Comparison of ENCODE assay signal across 1 cellular context in the genomic region with DNA sequence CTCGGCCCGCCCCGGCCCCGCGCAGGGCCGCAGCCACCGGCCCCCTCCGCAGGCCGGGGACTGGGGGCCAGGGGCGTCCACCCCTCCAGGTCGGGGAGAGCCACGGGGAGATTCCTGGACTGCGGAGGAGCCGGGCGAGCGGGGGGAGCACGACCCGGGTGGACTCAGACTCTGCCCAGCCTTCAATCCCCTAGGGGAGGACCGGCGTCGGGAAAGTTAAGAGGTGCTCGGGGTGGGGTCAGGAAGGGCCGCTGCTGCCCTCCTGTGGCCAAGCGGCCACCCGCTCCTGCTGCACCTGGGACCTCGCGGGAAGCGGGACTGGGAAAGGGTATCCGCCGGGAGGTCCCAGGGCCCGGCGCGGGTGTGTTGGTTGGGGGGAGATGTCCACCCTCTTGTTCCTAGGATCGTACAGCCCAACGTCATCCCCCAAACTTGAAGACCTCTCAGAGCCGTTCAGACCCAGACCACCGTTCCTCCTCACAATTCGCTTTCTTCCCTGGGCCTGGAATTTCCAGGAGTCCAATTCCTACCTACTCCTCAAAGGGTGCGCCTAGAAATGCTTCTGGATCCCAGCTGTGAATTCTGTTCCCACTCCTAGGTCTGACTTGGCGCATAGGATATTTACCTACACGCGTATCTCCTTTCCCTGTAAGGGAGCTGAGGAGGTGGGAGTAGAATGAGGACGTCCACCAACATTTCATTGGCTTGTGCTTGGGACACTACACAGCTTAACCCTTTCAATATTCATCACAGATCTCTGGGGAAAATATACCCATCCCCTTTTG.
A peak's percentile ranks its signal among the peaks of the same experiment; 100 is the strongest.
TF ChIP-seq lines count a peak whose summit lies in the region.

No MANE protein-coding gene starts in this region.

TF ChIP-seq in HepG2, 621 proteins besides CTCF, POLR2A, EP300 and RAD21 (continued from another document and continues in another):
- TF ChIP-seq, protein P1, sequence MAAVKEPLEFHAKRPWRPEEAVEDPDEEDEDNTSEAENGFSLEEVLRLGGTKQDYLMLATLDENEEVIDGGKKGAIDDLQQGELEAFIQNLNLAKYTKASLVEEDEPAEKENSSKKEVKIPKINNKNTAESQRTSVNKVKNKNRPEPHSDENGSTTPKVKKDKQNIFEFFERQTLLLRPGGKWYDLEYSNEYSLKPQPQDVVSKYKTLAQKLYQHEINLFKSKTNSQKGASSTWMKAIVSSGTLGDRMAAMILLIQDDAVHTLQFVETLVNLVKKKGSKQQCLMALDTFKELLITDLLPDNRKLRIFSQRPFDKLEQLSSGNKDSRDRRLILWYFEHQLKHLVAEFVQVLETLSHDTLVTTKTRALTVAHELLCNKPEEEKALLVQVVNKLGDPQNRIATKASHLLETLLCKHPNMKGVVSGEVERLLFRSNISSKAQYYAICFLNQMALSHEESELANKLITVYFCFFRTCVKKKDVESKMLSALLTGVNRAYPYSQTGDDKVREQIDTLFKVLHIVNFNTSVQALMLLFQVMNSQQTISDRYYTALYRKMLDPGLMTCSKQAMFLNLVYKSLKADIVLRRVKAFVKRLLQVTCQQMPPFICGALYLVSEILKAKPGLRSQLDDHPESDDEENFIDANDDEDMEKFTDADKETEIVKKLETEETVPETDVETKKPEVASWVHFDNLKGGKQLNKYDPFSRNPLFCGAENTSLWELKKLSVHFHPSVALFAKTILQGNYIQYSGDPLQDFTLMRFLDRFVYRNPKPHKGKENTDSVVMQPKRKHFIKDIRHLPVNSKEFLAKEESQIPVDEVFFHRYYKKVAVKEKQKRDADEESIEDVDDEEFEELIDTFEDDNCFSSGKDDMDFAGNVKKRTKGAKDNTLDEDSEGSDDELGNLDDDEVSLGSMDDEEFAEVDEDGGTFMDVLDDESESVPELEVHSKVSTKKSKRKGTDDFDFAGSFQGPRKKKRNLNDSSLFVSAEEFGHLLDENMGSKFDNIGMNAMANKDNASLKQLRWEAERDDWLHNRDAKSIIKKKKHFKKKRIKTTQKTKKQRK (IDR thresholded peaks at IDR 0.05; ENCODE audit: low read length), result no peak
- no peak; the same call in 1 of the 2 replicates for TF ChIP-seq ETV5 (CRISPR knock-in tag; IDR thresholded peaks at IDR 0.05; ENCODE audit: borderline replicate concordance)
- peak; percentile 49 for TF ChIP-seq ISL2 (CRISPR knock-in tag; IDR thresholded peaks at IDR 0.05)
- TF ChIP-seq, protein P2, sequence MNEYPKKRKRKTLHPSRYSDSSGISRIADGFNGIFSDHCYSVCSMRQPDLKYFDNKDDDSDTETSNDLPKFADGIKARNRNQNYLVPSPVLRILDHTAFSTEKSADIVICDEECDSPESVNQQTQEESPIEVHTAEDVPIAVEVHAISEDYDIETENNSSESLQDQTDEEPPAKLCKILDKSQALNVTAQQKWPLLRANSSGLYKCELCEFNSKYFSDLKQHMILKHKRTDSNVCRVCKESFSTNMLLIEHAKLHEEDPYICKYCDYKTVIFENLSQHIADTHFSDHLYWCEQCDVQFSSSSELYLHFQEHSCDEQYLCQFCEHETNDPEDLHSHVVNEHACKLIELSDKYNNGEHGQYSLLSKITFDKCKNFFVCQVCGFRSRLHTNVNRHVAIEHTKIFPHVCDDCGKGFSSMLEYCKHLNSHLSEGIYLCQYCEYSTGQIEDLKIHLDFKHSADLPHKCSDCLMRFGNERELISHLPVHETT (CRISPR knock-in tag; conservative IDR thresholded peaks at IDR 0.05), result peak; percentile 23; the same call in 1 of the 2 replicates
- no peak for TF ChIP-seq RELA (CRISPR knock-in tag; IDR thresholded peaks at IDR 0.05)
- TF ChIP-seq, protein P3, sequence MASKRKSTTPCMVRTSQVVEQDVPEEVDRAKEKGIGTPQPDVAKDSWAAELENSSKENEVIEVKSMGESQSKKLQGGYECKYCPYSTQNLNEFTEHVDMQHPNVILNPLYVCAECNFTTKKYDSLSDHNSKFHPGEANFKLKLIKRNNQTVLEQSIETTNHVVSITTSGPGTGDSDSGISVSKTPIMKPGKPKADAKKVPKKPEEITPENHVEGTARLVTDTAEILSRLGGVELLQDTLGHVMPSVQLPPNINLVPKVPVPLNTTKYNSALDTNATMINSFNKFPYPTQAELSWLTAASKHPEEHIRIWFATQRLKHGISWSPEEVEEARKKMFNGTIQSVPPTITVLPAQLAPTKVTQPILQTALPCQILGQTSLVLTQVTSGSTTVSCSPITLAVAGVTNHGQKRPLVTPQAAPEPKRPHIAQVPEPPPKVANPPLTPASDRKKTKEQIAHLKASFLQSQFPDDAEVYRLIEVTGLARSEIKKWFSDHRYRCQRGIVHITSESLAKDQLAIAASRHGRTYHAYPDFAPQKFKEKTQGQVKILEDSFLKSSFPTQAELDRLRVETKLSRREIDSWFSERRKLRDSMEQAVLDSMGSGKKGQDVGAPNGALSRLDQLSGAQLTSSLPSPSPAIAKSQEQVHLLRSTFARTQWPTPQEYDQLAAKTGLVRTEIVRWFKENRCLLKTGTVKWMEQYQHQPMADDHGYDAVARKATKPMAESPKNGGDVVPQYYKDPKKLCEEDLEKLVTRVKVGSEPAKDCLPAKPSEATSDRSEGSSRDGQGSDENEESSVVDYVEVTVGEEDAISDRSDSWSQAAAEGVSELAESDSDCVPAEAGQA (IDR thresholded peaks at IDR 0.05; ENCODE audit: low read depth), result no peak
- TF ChIP-seq, protein P3 (CRISPR knock-in tag; IDR thresholded peaks at IDR 0.05; ENCODE audit: borderline replicate concordance), result no peak
- TF ChIP-seq ASH2L (IDR thresholded peaks at IDR 0.05; ENCODE audit: insufficient read length, low read depth, low read length), result peak; percentile 47
- TF ChIP-seq ZNF547 (CRISPR knock-in tag; IDR thresholded peaks at IDR 0.05), result peak; percentile 1; the same call in 1 of the 2 replicates
- TF ChIP-seq ZNF3 (CRISPR knock-in tag; IDR thresholded peaks at IDR 0.05), result no peak
- TF ChIP-seq NAIF1 (CRISPR knock-in tag; IDR thresholded peaks at IDR 0.05; ENCODE audit: borderline replicate concordance), result 0 out of 2 replicates have a peak, but pooled peaks have one; percentile 55
- 0 out of 2 replicates have a peak, but pooled peaks have one; percentile 27 for TF ChIP-seq ZNF713 (CRISPR knock-in tag; IDR thresholded peaks at IDR 0.05)
- TF ChIP-seq, protein P4, sequence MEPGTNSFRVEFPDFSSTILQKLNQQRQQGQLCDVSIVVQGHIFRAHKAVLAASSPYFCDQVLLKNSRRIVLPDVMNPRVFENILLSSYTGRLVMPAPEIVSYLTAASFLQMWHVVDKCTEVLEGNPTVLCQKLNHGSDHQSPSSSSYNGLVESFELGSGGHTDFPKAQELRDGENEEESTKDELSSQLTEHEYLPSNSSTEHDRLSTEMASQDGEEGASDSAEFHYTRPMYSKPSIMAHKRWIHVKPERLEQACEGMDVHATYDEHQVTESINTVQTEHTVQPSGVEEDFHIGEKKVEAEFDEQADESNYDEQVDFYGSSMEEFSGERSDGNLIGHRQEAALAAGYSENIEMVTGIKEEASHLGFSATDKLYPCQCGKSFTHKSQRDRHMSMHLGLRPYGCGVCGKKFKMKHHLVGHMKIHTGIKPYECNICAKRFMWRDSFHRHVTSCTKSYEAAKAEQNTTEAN (CRISPR knock-in tag; conservative IDR thresholded peaks at IDR 0.05), result 0 out of 2 replicates have a peak, but pooled peaks have one; percentile 32
- peak in 1 of 2 experiments; percentile 57; a peak in 1 of 4 replicates for TF ChIP-seq KLF16 (CRISPR knock-in tag; IDR thresholded peaks at IDR 0.05)
- TF ChIP-seq ZNF768 (CRISPR knock-in tag; IDR thresholded peaks at IDR 0.05), result no peak
- TF ChIP-seq MED1 (CRISPR knock-in tag; IDR thresholded peaks at IDR 0.05), result peak; percentile 65
- no peak for TF ChIP-seq SMARCE1 (IDR thresholded peaks at IDR 0.05; ENCODE audit: borderline replicate concordance)
- no peak for TF ChIP-seq ZNF709 (CRISPR knock-in tag; IDR thresholded peaks at IDR 0.05)
- TF ChIP-seq, protein P5, sequence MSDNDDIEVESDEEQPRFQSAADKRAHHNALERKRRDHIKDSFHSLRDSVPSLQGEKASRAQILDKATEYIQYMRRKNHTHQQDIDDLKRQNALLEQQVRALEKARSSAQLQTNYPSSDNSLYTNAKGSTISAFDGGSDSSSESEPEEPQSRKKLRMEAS (IDR thresholded peaks at IDR 0.05), result peak; percentile 58
- TF ChIP-seq KLF15 (CRISPR knock-in tag; IDR thresholded peaks at IDR 0.05; ENCODE audit: borderline replicate concordance), result no peak
- 0 out of 2 replicates have a peak, but pooled peaks have one; percentile 32 for TF ChIP-seq KMT2A (CRISPR knock-in tag; IDR thresholded peaks at IDR 0.05)
- 0 out of 2 replicates have a peak, but pooled peaks have one; percentile 19 for TF ChIP-seq RNF2 (conservative IDR thresholded peaks at IDR 0.05; ENCODE audit: low read depth)
- TF ChIP-seq GABPA (IDR thresholded peaks at IDR 0.05; ENCODE audit: low read depth, low read length), result no peak
- no peak for TF ChIP-seq GABPA (CRISPR knock-in tag; IDR thresholded peaks at IDR 0.05; ENCODE audit: low read depth)
- 0 out of 2 replicates have a peak, but pooled peaks have one; percentile 89 for TF ChIP-seq ZFP90 (CRISPR knock-in tag; IDR thresholded peaks at IDR 0.05; ENCODE audit: borderline replicate concordance)
- TF ChIP-seq RBAK (CRISPR knock-in tag; IDR thresholded peaks at IDR 0.05), result no peak
- TF ChIP-seq, protein P6, sequence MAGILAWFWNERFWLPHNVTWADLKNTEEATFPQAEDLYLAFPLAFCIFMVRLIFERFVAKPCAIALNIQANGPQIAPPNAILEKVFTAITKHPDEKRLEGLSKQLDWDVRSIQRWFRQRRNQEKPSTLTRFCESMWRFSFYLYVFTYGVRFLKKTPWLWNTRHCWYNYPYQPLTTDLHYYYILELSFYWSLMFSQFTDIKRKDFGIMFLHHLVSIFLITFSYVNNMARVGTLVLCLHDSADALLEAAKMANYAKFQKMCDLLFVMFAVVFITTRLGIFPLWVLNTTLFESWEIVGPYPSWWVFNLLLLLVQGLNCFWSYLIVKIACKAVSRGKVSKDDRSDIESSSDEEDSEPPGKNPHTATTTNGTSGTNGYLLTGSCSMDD (CRISPR knock-in tag; IDR thresholded peaks at IDR 0.05), result no peak
- TF ChIP-seq, protein P7, sequence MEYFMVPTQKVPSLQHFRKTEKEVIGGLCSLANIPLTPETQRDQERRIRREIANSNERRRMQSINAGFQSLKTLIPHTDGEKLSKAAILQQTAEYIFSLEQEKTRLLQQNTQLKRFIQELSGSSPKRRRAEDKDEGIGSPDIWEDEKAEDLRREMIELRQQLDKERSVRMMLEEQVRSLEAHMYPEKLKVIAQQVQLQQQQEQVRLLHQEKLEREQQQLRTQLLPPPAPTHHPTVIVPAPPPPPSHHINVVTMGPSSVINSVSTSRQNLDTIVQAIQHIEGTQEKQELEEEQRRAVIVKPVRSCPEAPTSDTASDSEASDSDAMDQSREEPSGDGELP (IDR thresholded peaks at IDR 0.05; ENCODE audit: borderline replicate concordance, low read depth), result 0 out of 2 replicates have a peak, but pooled peaks have one; percentile 8
- TF ChIP-seq, protein P8, sequence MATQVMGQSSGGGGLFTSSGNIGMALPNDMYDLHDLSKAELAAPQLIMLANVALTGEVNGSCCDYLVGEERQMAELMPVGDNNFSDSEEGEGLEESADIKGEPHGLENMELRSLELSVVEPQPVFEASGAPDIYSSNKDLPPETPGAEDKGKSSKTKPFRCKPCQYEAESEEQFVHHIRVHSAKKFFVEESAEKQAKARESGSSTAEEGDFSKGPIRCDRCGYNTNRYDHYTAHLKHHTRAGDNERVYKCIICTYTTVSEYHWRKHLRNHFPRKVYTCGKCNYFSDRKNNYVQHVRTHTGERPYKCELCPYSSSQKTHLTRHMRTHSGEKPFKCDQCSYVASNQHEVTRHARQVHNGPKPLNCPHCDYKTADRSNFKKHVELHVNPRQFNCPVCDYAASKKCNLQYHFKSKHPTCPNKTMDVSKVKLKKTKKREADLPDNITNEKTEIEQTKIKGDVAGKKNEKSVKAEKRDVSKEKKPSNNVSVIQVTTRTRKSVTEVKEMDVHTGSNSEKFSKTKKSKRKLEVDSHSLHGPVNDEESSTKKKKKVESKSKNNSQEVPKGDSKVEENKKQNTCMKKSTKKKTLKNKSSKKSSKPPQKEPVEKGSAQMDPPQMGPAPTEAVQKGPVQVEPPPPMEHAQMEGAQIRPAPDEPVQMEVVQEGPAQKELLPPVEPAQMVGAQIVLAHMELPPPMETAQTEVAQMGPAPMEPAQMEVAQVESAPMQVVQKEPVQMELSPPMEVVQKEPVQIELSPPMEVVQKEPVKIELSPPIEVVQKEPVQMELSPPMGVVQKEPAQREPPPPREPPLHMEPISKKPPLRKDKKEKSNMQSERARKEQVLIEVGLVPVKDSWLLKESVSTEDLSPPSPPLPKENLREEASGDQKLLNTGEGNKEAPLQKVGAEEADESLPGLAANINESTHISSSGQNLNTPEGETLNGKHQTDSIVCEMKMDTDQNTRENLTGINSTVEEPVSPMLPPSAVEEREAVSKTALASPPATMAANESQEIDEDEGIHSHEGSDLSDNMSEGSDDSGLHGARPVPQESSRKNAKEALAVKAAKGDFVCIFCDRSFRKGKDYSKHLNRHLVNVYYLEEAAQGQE (IDR thresholded peaks at IDR 0.05; ENCODE audit: borderline replicate concordance in 1 of 2, low read depth in 1 of 2, low read length in 2 of 2), result no peak
- 0 out of 2 replicates have a peak, but pooled peaks have one; percentile 20 for TF ChIP-seq ZNF773 (CRISPR knock-in tag; IDR thresholded peaks at IDR 0.05; ENCODE audit: borderline replicate concordance)
- TF ChIP-seq ZNF746 (CRISPR knock-in tag; IDR thresholded peaks at IDR 0.05), result peak; percentile 81
- TF ChIP-seq NR2C2 (CRISPR knock-in tag; IDR thresholded peaks at IDR 0.05; ENCODE audit: borderline replicate concordance), result peak; percentile 17; the same call in 1 of the 2 replicates
- TF ChIP-seq ELF1 (CRISPR knock-in tag; IDR thresholded peaks at IDR 0.05), result 0 out of 2 replicates have a peak, but pooled peaks have one; percentile 9
